In genomic region chr14:23181946-23182345, GRCh38 we compare ENCODE assay signal across 14 cellular contexts. TPM values are rescaled to one million over a fixed set of nuclear protein-coding genes. Genes with fewer than 3 reads are reported as not detected.
DNase-seq lines count a peak whose midpoint lies in the region; ATAC-seq, FAIRE-seq and TF ChIP-seq lines count a peak whose summit lies in the region.
"Had no signal": no experiment of that assay in that cellular context is flagged by ENCODE, and none has a peak within 500 bp of the region (broad histone marks: within the 10 kb centered on the region; RNA-seq: fewer than 3 reads in every experiment).

No MANE protein-coding gene starts in this region.

- TF ChIP-seq EP300 in A549 (IDR thresholded peaks at IDR 0.05) = no peak

- H3K4me1 ChIP-seq in A549 (0 out of 3 replicates have a peak, but pooled peaks cover 3% of the 10 kb centered on the region), PC-3 (ENCODE audit: insufficient read depth, low read length) (peaks cover 13% of the 10 kb centered on the region), foreskin keratinocyte (peaks cover 25% of the 10 kb centered on the region), osteoblast (ENCODE audit: insufficient read depth, low read length) (peaks cover 15% of the 10 kb centered on the region)

- no peaks in the 10 kb centered on the region for H3K9me3 ChIP-seq in A549
- no peaks in the 10 kb centered on the region for H3K9me3 ChIP-seq in PC-3 (ENCODE audit: low read length)
- no peaks in the 10 kb centered on the region for H3K9me3 ChIP-seq in osteoblast (ENCODE audit: low read depth, low read length)

- no peak for DNase-seq in A549 (ENCODE audit: low read depth in 1 of 2, low spot score in 1 of 2)
- DNase-seq in PC-3 = no peak
- no peak for DNase-seq in foreskin keratinocyte
- DNase-seq in osteoblast (ENCODE audit: insufficient read length, low spot score, missing footprints) = no peak
- DNase-seq in mesothelial cell of epicardium (ENCODE audit: low spot score in 2 of 2, unreplicated experiment in 2 of 2) = no peak
- no peak for DNase-seq in activated effector memory CD4-positive, alpha-beta T cell treated with anti-CD3 and anti-CD28 coated beads, Interleukin-2, amount 50 U/mL, for 16 hours
- DNase-seq: AML-193; NK-92 treated with Interleukin-12 subunit alpha and Interleukin-12 subunit beta, amount 100 ng/mL, for 24 hours had no signal

- no TSS peak for BruUV-seq in PC-3 (replicated peaks; lab: Mats Ljungman, UMichigan)

- TF ChIP-seq POLR2A in A549 (IDR thresholded peaks at IDR 0.05; ENCODE audit: low read length) = no peak

- no peaks in the 10 kb centered on the region for H3F3A ChIP-seq in PC-3 (ENCODE audit: low read length, unreplicated experiment)

- no peak for FAIRE-seq in A549 (lab: Jason Lieb, UNC)

- H3K4me3 ChIP-seq in A549 (no peak overlapping the region), PC-3 (ENCODE audit: low read length) (peak overlapping the region; percentile 76), osteoblast (ENCODE audit: insufficient read depth, low read length) (peak overlapping the region; percentile 76)

- POLR2A ChIA-PET in A549 (lab: Yijun Ruan, JAX) (interaction anchor here (1.2 kb wide), 1 partner anchor 14 kb away, joined by 4 read pairs; no protein-coding TSS in a partner anchor), PC-3 (lab: Charles Lee; ENCODE audit: unreplicated experiment) (no interaction called here)

- H3K4me2 ChIP-seq in A549 (peak overlapping the region; percentile 78; the same call in 1 of the 3 replicates), PC-3 (ENCODE audit: low read length) (peak overlapping the region; percentile 97; the same call in 1 of the 2 replicates), osteoblast (ENCODE audit: insufficient read depth, low read length) (peak overlapping the region; percentile 91)

- H3K4me3 Mint-ChIP-seq in mesothelial cell of epicardium = no peak overlapping the region

- TF ChIP-seq CTCF in A549 (IDR thresholded peaks at IDR 0.05) = no peak
- no peak for TF ChIP-seq CTCF in PC-3 (conservative IDR thresholded peaks at IDR 0.05; ENCODE audit: low read depth, low read length)
- TF ChIP-seq CTCF in foreskin keratinocyte (conservative IDR thresholded peaks at IDR 0.05) = no peak
- no peak for TF ChIP-seq CTCF in osteoblast (IDR thresholded peaks at IDR 0.05; ENCODE audit: extremely low read depth, low read depth, low read length)
- no peak for TF ChIP-seq CTCF in mesothelial cell of epicardium (IDR thresholded peaks at IDR 0.05; ENCODE audit: unreplicated experiment)

- H3K27ac Mint-ChIP-seq in mesothelial cell of epicardium = no peak overlapping the region

- no peaks in the 10 kb centered on the region for H4K20me1 ChIP-seq in PC-3 (ENCODE audit: low read length)
- H4K20me1 ChIP-seq in osteoblast (ENCODE audit: insufficient read depth, low read length) = no peaks in the 10 kb centered on the region

- intact Hi-C loops in PC-3 (cut with micrococcal nuclease) = loop anchor here (10.0 kb wide), 1 partner anchor 197 kb away; the partner anchor contains the start of gene AJUBA

- H3K9me2 ChIP-seq in PC-3 (replicated peaks; ENCODE audit: low read length) = no peaks in the 10 kb centered on the region

- H3K27me3 ChIP-seq in PC-3 (ENCODE audit: low read length) = peaks cover 4% of the 10 kb centered on the region; the same call in 1 of the 2 replicates
- H3K27me3 ChIP-seq in foreskin keratinocyte = no peaks in the 10 kb centered on the region
- peaks cover 12% of the 10 kb centered on the region for H3K27me3 ChIP-seq in osteoblast (ENCODE audit: insufficient read depth, low read length)

- WGBS in A549 (ENCODE audit: missing lambda C conversion rate) = 41% methylated on average over 4 of the region's 4 CpGs

- no peaks in the 10 kb centered on the region for H3K27me3 Mint-ChIP-seq in mesothelial cell of epicardium (ENCODE audit: low read depth)

- no peak overlapping the region for H3K27ac ChIP-seq in A549
- no peak overlapping the region for H3K27ac ChIP-seq in PC-3 (ENCODE audit: low read length)
- peak overlapping the region; percentile 50 for H3K27ac ChIP-seq in foreskin keratinocyte
- H3K27ac ChIP-seq in osteoblast (ENCODE audit: low read depth, low read length) = no peak overlapping the region
- H3K27ac ChIP-seq: HL-60 had no signal

- CTCF ChIA-PET in A549 (lab: Yijun Ruan, JAX) (interaction anchor here (0.7 to 25.1 kb wide), 5 partner anchors 13 to 113 kb away, joined by 3 to 848 read pairs (median 5); partner anchors contain the start of gene CEBPE), PC-3 (lab: Charles Lee) (interaction anchor here (6.3 kb wide), 1 partner anchor 60 kb away, joined by 84 read pairs; no protein-coding TSS in a partner anchor)

- H2AFZ ChIP-seq in PC-3 (ENCODE audit: low read length) (no peak overlapping the region), osteoblast (ENCODE audit: low read length) (peak overlapping the region; percentile 70)

- H3K9ac ChIP-seq in PC-3 (ENCODE audit: low read length) = no peak overlapping the region

- H3K79me2 ChIP-seq in PC-3 (ENCODE audit: low read length) (no peaks in the 10 kb centered on the region), osteoblast (ENCODE audit: insufficient read depth, low read length) (no peaks in the 10 kb centered on the region)

- H3K9me3 Mint-ChIP-seq in mesothelial cell of epicardium = no peaks in the 10 kb centered on the region
- H3K9me3 Mint-ChIP-seq: naive B cell had no signal

- H3K4me1 Mint-ChIP-seq in mesothelial cell of epicardium = peaks cover 23% of the 10 kb centered on the region

- H3K36me3 ChIP-seq in PC-3 (ENCODE audit: low read depth, low read length) = no peaks in the 10 kb centered on the region
- H3K36me3 ChIP-seq in osteoblast (ENCODE audit: insufficient read depth, low read length) = no peaks in the 10 kb centered on the region

- no peak for TF ChIP-seq RAD21 in A549 (conservative IDR thresholded peaks at IDR 0.05 in 1 of 2, IDR thresholded peaks at IDR 0.05 in 1 of 2)

- ATAC-seq in A549 = no peak
- no peak for ATAC-seq in PC-3
- ATAC-seq in foreskin keratinocyte = no peak
- ATAC-seq in GM18870 (IDR thresholded peaks at IDR 0.05; ENCODE audit: unreplicated experiment) = no peak
- ATAC-seq in HG03095 (IDR thresholded peaks at IDR 0.05; ENCODE audit: unreplicated experiment) = no peak

- H3K36me3 Mint-ChIP-seq in mesothelial cell of epicardium = no peaks in the 10 kb centered on the region
- H3K36me3 Mint-ChIP-seq: naive B cell had no signal

TF ChIP-seq in A549, 52 proteins besides CTCF, POLR2A, EP300 and RAD21:
- TF ChIP-seq MYC (IDR thresholded peaks at IDR 0.05; ENCODE audit: borderline replicate concordance, low read length) (no peak), BHLHE40 (IDR thresholded peaks at IDR 0.05; ENCODE audit: low read depth, low read length) (no peak), ELK1 (IDR thresholded peaks at IDR 0.05; ENCODE audit: low read depth, low read length) (no peak), CHD4 (IDR thresholded peaks at IDR 0.05; ENCODE audit: borderline replicate concordance) (no peak), PHF8 (IDR thresholded peaks at IDR 0.05; ENCODE audit: borderline replicate concordance, low read depth) (no peak), HOXA7 (CRISPR knock-in tag; IDR thresholded peaks at IDR 0.05) (no peak), POLR2AphosphoS2 (conservative IDR thresholded peaks at IDR 0.05; ENCODE audit: low read length) (no peak), HOXB5 (CRISPR knock-in tag; IDR thresholded peaks at IDR 0.05) (no peak), MAZ (IDR thresholded peaks at IDR 0.05; ENCODE audit: borderline replicate concordance, low read depth, low read length) (no peak), FOXS1 (CRISPR knock-in tag; IDR thresholded peaks at IDR 0.05) (no peak), NPAS2 (CRISPR knock-in tag; IDR thresholded peaks at IDR 0.05; ENCODE audit: borderline replicate concordance) (no peak)

RNA-seq across cellular contexts. Expression of gene SLC7A8, which starts 1.5 kb away (rescaled TPM):
- polyA plus RNA-seq in A549 (2011; rRNA removed) = 0.28 and 0.45 TPM in 2 replicates
- polyA plus RNA-seq in A549 (2012; cell fraction: cytosol; rRNA removed) = 0.08 and 0.09 TPM in 2 replicates
- polyA plus RNA-seq in A549 (2012; cell fraction: nucleus; rRNA removed) = 0.07 and 0.16 TPM in 2 replicates
- 0.35 to 0.49 TPM (median 0.39 TPM) in 3 replicates for polyA plus RNA-seq in A549 (2017; fragmentation: RNase III; extraction: RNeasy Plus Mini Kit Qiagen cat#74134 plus additional on column Dnase treatment)
- 0.17 and 0.73 TPM in 2 replicates for polyA minus RNA-seq in A549 (2011; rRNA and poly(A)+ RNA removed)
- 0.63 and 3.8 TPM in 2 replicates for total RNA-seq in PC-3 (2014; rRNA removed)
- 73.2 TPM in 2 replicates for total RNA-seq in foreskin keratinocyte
- 52.7 and 56.7 TPM in 2 replicates for polyA plus RNA-seq in foreskin keratinocyte
- 4.3 and 10.9 TPM in 2 replicates for total RNA-seq in osteoblast
- 52.5 to 62.3 TPM (median 58.7 TPM) in 3 replicates for total RNA-seq in mesothelial cell of epicardium

RNA-seq across cellular contexts. Expression of gene RNF212B, which starts 55.8 kb away (rescaled TPM):
- polyA plus RNA-seq in A549 (2011; rRNA removed) = not detected in 2 replicates
- polyA plus RNA-seq in A549 (2012; cell fraction: cytosol; rRNA removed) = not detected in 2 replicates
- polyA plus RNA-seq in A549 (2012; cell fraction: nucleus; rRNA removed) = not detected in 2 replicates
- polyA plus RNA-seq in A549 (2017; fragmentation: RNase III; extraction: RNeasy Plus Mini Kit Qiagen cat#74134 plus additional on column Dnase treatment) = not detected in 3 replicates
- not detected in 2 replicates for polyA minus RNA-seq in A549 (2011; rRNA and poly(A)+ RNA removed)
- total RNA-seq in PC-3 (2014; rRNA removed) = not detected in 2 replicates
- not detected in 2 replicates for total RNA-seq in foreskin keratinocyte
- 0.04 and 0.17 TPM in 2 replicates for polyA plus RNA-seq in foreskin keratinocyte
- not detected in 2 replicates for total RNA-seq in osteoblast
- total RNA-seq in mesothelial cell of epicardium = not detected in 3 replicates
- total RNA-seq: fibroblast of villous mesenchyme; T-helper 2 cell treated with Interferon-gamma antibody and Interleukin-4, amounts not matched to agents 100 ng/mL and 5 ng/mL, for 36 hours had no signal
